Comparison of ENCODE assay signal across 13 cellular contexts in the genomic region with DNA sequence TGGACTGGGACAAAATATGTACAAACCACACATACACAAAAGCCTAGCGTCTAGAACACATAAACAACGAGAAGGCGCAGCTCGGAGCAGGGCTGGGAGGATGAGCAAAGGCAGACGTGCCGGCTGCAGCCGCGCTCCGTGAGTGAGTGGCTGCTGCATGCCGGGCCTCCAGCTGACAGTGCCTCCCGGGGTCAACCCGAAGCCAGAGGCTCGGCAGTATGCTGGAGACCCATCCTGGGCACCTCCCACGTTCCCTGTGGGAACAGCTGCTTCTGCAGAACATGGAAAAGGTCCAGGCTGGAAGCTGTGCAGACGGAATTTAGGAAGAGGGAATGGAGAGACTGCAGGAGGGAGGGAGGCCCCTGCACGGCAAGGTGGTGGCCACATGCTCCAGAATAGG. TPM values are rescaled to one million over a fixed set of nuclear protein-coding genes. Genes with fewer than 3 reads are reported as not detected.
DNase-seq lines count a peak whose midpoint lies in the region; ATAC-seq, FAIRE-seq and TF ChIP-seq lines count a peak whose summit lies in the region.
"Had no signal": no experiment of that assay in that cellular context is flagged by ENCODE, and none has a peak within 500 bp of the region (broad histone marks: within the 10 kb centered on the region; RNA-seq: fewer than 3 reads in every experiment).

No MANE protein-coding gene starts in this region.

- peaks cover 29% of the 10 kb centered on the region for H3K4me1 Mint-ChIP-seq in progenitor cell of endocrine pancreas (ENCODE audit: low read depth)

- peak; percentile 90 for FAIRE-seq in endometrium (lab: Jason Lieb, UNC)
- FAIRE-seq: pancreas had no signal

- H3K9me3 Mint-ChIP-seq in progenitor cell of endocrine pancreas (ENCODE audit: low read depth) = no peaks in the 10 kb centered on the region

- ATAC-seq in HG03097 (IDR thresholded peaks at IDR 0.05; ENCODE audit: low FRiP score, unreplicated experiment) (no peak), HG02852 (IDR thresholded peaks at IDR 0.05; ENCODE audit: unreplicated experiment) (no peak)
- ATAC-seq: pancreas had no signal

- no peak for TF ChIP-seq CTCF in progenitor cell of endocrine pancreas (IDR thresholded peaks at IDR 0.05; ENCODE audit: unreplicated experiment)

- peak overlapping the region; percentile 6 for H3K27ac Mint-ChIP-seq in progenitor cell of endocrine pancreas

- peaks cover 4% of the 10 kb centered on the region for H3K36me3 Mint-ChIP-seq in progenitor cell of endocrine pancreas (ENCODE audit: insufficient read depth)

- H3K27me3 Mint-ChIP-seq in progenitor cell of endocrine pancreas = peaks cover 4% of the 10 kb centered on the region

- peak overlapping the region; percentile 50 for H3K4me3 Mint-ChIP-seq in progenitor cell of endocrine pancreas (ENCODE audit: low read depth)

- DNase-seq in EL (peak; percentile 65), NCI-H2227 treated with DMSO at 0.1 percent for 48 hours (lab: John Stamatoyannopoulos, UW) (peak; percentile 39), progenitor cell of endocrine pancreas (ENCODE audit: low spot score, unreplicated experiment) (no peak), NCI-H1105 treated with DMSO at 0.1 percent for 48 hours (lab: John Stamatoyannopoulos, UW) (no peak), NCI-H226 (no peak)
- DNase-seq: cortex of kidney; NCI-H1092 treated with DMSO at 0.1 percent for 48 hours; stimulated activated CD8-positive, alpha-beta memory T cell treated with anti-CD3 and anti-CD28 coated beads, Interleukin-4, amount 100 ng/mL, for 48 hours; SW 1271 had no signal

RNA-seq across cellular contexts. Expression of gene GPR146, which starts 3.6 kb away (rescaled TPM):
- total RNA-seq in progenitor cell of endocrine pancreas = 1.6 and 1.9 TPM in 2 replicates

RNA-seq across cellular contexts. Expression of gene GPER1, which starts 47.1 kb away (rescaled TPM):
- total RNA-seq in progenitor cell of endocrine pancreas = 0.50 and 0.64 TPM in 2 replicates

RNA-seq across cellular contexts. Expression of gene CYP2W1, which starts 57.8 kb away (rescaled TPM):
- 1.2 and 1.6 TPM in 2 replicates for total RNA-seq in progenitor cell of endocrine pancreas

Comparison
In these comparisons a context has a peak if more than half of its experiments do, and no peak if none do; other contexts are left out.
1. DNase-seq: peak in EL (single experiment) and NCI-H2227 treated with DMSO at 0.1 percent for 48 hours (single experiment); none in progenitor cell of endocrine pancreas (single experiment), NCI-H1105 treated with DMSO at 0.1 percent for 48 hours (single experiment) and NCI-H226 (single experiment).